Comparison of ENCODE assay signal across 24 cellular contexts in genomic region chr3:56005196-56005805, GRCh38.
DNase-seq lines count a peak whose midpoint lies in the region; FAIRE-seq and TF ChIP-seq lines count a peak whose summit lies in the region.
"Had no signal": no experiment of that assay in that cellular context is flagged by ENCODE, and none has a peak within 500 bp of the region (broad histone marks: within the 10 kb centered on the region; RNA-seq: fewer than 3 reads in every experiment).

No MANE protein-coding gene starts in this region.

- H2AFZ ChIP-seq in astrocyte (ENCODE audit: low read depth, low read length), result no peak overlapping the region
- H2AFZ ChIP-seq in keratinocyte (ENCODE audit: control insufficient read depth, low read length), result no peak overlapping the region
- H2AFZ ChIP-seq in osteoblast (ENCODE audit: low read length), result no peak overlapping the region
- H2AFZ ChIP-seq: GM23248 had no signal

- H3K4me2 ChIP-seq in astrocyte (ENCODE audit: low read length), result peak overlapping the region; percentile 2
- peak overlapping the region; percentile 14 for H3K4me2 ChIP-seq in keratinocyte (ENCODE audit: control insufficient read depth, extremely low read depth, insufficient read depth, low read depth, low read length)
- H3K4me2 ChIP-seq in osteoblast (ENCODE audit: insufficient read depth, low read length), result no peak overlapping the region

- H3K27me3 ChIP-seq in astrocyte (ENCODE audit: insufficient read depth, low read length) (no peaks in the 10 kb centered on the region), keratinocyte (ENCODE audit: control insufficient read depth, extremely low read depth, insufficient read depth, low read length) (no peaks in the 10 kb centered on the region), osteoblast (ENCODE audit: insufficient read depth, low read length) (no peaks in the 10 kb centered on the region), ovary (no peaks in the 10 kb centered on the region)
- H3K27me3 ChIP-seq: SJSA1, transverse colon had no signal

- H3K4me1 ChIP-seq in astrocyte (ENCODE audit: insufficient read depth, low read length) (no peaks in the 10 kb centered on the region), keratinocyte (ENCODE audit: control insufficient read depth, extremely low read depth, insufficient read depth, low read length) (no peaks in the 10 kb centered on the region), osteoblast (ENCODE audit: insufficient read depth, low read length) (no peaks in the 10 kb centered on the region), ovary (ENCODE audit: insufficient read depth) (peaks cover 6% of the 10 kb centered on the region)
- H3K4me1 ChIP-seq: SJSA1, transverse colon had no signal

- H3K27ac Mint-ChIP-seq in astrocyte (ENCODE audit: unreplicated experiment), result no peak overlapping the region
- H3K27ac Mint-ChIP-seq: CD4-positive, alpha-beta T cell; natural killer cell treated with Interleukin-12 subunit alpha and Interleukin-12 subunit beta and Interleukin-15 and Interleukin-18, amount 100 ng/mL, for 72 hours; stimulated activated naive CD8-positive, alpha-beta T cell treated with anti-CD3 and anti-CD28 coated beads, Interleukin-15, Interleukin-2, amounts not matched to agents 100 ng/mL and 50 ng/mL, for 24 hours had no signal

- no peak for TF ChIP-seq POLR2A in ovary (IDR thresholded peaks at IDR 0.05)

- 84 to 90% (median 88%) methylated on average over 6 of the region's 6 CpGs for WGBS in ovary, 3 donors

- dilution Hi-C loops in keratinocyte (cut with MboI; ENCODE audit: extremely low pct_ligation_motif_present, low sequenced_read_pairs), result no loop called here

- TF ChIP-seq CTCF in astrocyte (IDR thresholded peaks at IDR 0.05; ENCODE audit: insufficient read depth, low read depth, low read length), result no peak
- no peak for TF ChIP-seq CTCF in keratinocyte (optimal IDR thresholded peaks at IDR 0.05 in 1 of 3, IDR thresholded peaks at IDR 0.05 in 1 of 3, conservative IDR thresholded peaks at IDR 0.05 in 1 of 3; ENCODE audit: extremely low read depth in 1 of 3, insufficient read depth in 2 of 3, low read length in 3 of 3)
- no peak for TF ChIP-seq CTCF in osteoblast (IDR thresholded peaks at IDR 0.05; ENCODE audit: extremely low read depth, low read depth, low read length)
- no peak for TF ChIP-seq CTCF in ovary (IDR thresholded peaks at IDR 0.05)

- no peaks in the 10 kb centered on the region for H3K9me1 ChIP-seq in keratinocyte (ENCODE audit: control insufficient read depth, extremely low read depth, insufficient read depth, low read length)

- H3K4me1 Mint-ChIP-seq in astrocyte (ENCODE audit: low read depth, unreplicated experiment), result peaks cover 27% of the 10 kb centered on the region

- H4K20me1 ChIP-seq in astrocyte (ENCODE audit: insufficient read depth, low read length), result no peaks in the 10 kb centered on the region
- no peaks in the 10 kb centered on the region for H4K20me1 ChIP-seq in keratinocyte (ENCODE audit: control insufficient read depth, extremely low read depth, insufficient read depth, low read length)
- no peaks in the 10 kb centered on the region for H4K20me1 ChIP-seq in osteoblast (ENCODE audit: insufficient read depth, low read length)

- peak; percentile 25 for DNase-seq in ELR (ENCODE audit: low read depth)
- peak; percentile 70 for DNase-seq in M059J (ENCODE audit: low read depth)
- peak; percentile 69 for DNase-seq in astrocyte (ENCODE audit: low read depth)
- no peak for DNase-seq in keratinocyte (ENCODE audit: low read depth, low spot score)
- no peak for DNase-seq in NCI-H748 treated with DMSO at 0.1 percent for 48 hours (lab: John Stamatoyannopoulos, UW)
- no peak for DNase-seq in osteoblast (ENCODE audit: insufficient read length, low spot score, missing footprints)
- no peak for DNase-seq in ovary
- DNase-seq in activated CD8-positive, alpha-beta memory T cell treated with anti-CD3 and anti-CD28 coated beads, Interleukin-2, amount 50 U/mL, for 48 hours, result no peak
- DNase-seq: activated CD4-positive, alpha-beta T cell treated with anti-CD3 and anti-CD28 coated beads, Interleukin-2, amount 50 U/mL, for 4 hours; activated gamma-delta T cell; caudate nucleus; CD4-positive, alpha-beta T cell; erythroblast; GM23248; KBM-7; left colon; NCI-H2171; NCI-H526; stimulated activated CD4-positive, alpha-beta T cell treated with anti-CD3 and anti-CD28 coated beads, Interleukin-2, amount 100 ng/mL, for 24 hours; transverse colon; WERI-Rb-1 had no signal

- H3K4me3 ChIP-seq in astrocyte (ENCODE audit: insufficient read depth, low read depth, low read length) (no peak overlapping the region), keratinocyte (ENCODE audit: control insufficient read depth in 2 of 3, extremely low read depth in 1 of 3, insufficient read depth in 2 of 3, low read depth in 1 of 3, low read length in 3 of 3) (no peak overlapping the region), osteoblast (ENCODE audit: insufficient read depth, low read length) (no peak overlapping the region), ovary (no peak overlapping the region)
- H3K4me3 ChIP-seq: GM23248, SJSA1, transverse colon had no signal

- no peak overlapping the region for H3K4me3 Mint-ChIP-seq in astrocyte (ENCODE audit: unreplicated experiment)
- H3K4me3 Mint-ChIP-seq: CD4-positive, alpha-beta T cell; natural killer cell treated with Interleukin-12 subunit alpha and Interleukin-12 subunit beta and Interleukin-15 and Interleukin-18, amount 100 ng/mL, for 72 hours; stimulated activated naive CD8-positive, alpha-beta T cell treated with anti-CD3 and anti-CD28 coated beads, Interleukin-15, Interleukin-2, amounts not matched to agents 100 ng/mL and 50 ng/mL, for 24 hours had no signal

- H3K36me3 ChIP-seq in astrocyte (ENCODE audit: insufficient read depth, low read length), result no peaks in the 10 kb centered on the region
- no peaks in the 10 kb centered on the region for H3K36me3 ChIP-seq in keratinocyte (ENCODE audit: control insufficient read depth in 2 of 2, extremely low read depth in 1 of 2, insufficient read depth in 2 of 2, low read length in 2 of 2)
- no peaks in the 10 kb centered on the region for H3K36me3 ChIP-seq in osteoblast (ENCODE audit: insufficient read depth, low read length)
- H3K36me3 ChIP-seq in ovary, result no peaks in the 10 kb centered on the region
- H3K36me3 ChIP-seq: SJSA1, transverse colon, WERI-Rb-1 had no signal

- no peak overlapping the region for H3K27ac ChIP-seq in astrocyte (ENCODE audit: low read depth, low read length)
- H3K27ac ChIP-seq in keratinocyte (ENCODE audit: control insufficient read depth, insufficient read depth, low read length), result no peak overlapping the region
- H3K27ac ChIP-seq in osteoblast (ENCODE audit: low read depth, low read length), result no peak overlapping the region
- no peak overlapping the region for H3K27ac ChIP-seq in ovary
- H3K27ac ChIP-seq: GM23248, SJSA1, transverse colon, WERI-Rb-1 had no signal

- TF ChIP-seq EP300 in ovary (IDR thresholded peaks at IDR 0.05), result no peak

- H3K9me3 ChIP-seq in astrocyte (ENCODE audit: insufficient read depth, low read depth, low read length) (no peaks in the 10 kb centered on the region), keratinocyte (ENCODE audit: control insufficient read depth, low read depth, low read length) (no peaks in the 10 kb centered on the region), osteoblast (ENCODE audit: low read depth, low read length) (no peaks in the 10 kb centered on the region), ovary (no peaks in the 10 kb centered on the region)
- H3K9me3 ChIP-seq: SJSA1, transverse colon had no signal

- intact Hi-C loops in ovary (cut with DNase I), result no loop called here

- FAIRE-seq in astrocyte (lab: Jason Lieb, UNC), result no peak
- FAIRE-seq in keratinocyte (lab: Jason Lieb, UNC), result peak; percentile 76

- H3K36me3 Mint-ChIP-seq in astrocyte (ENCODE audit: low read depth, unreplicated experiment), result no peaks in the 10 kb centered on the region
- H3K36me3 Mint-ChIP-seq: natural killer cell treated with Interleukin-12 subunit alpha and Interleukin-12 subunit beta and Interleukin-15 and Interleukin-18, amount 100 ng/mL, for 72 hours had no signal

- H3K9ac ChIP-seq in astrocyte (ENCODE audit: low read length) (no peak overlapping the region), keratinocyte (ENCODE audit: control insufficient read depth, extremely low read depth, insufficient read depth, low read length) (no peak overlapping the region)
- H3K9ac ChIP-seq: GM23248 had no signal

- no peaks in the 10 kb centered on the region for H3K9me3 Mint-ChIP-seq in astrocyte (ENCODE audit: unreplicated experiment)
- H3K9me3 Mint-ChIP-seq: CD4-positive, alpha-beta T cell had no signal

- H3K79me2 ChIP-seq in astrocyte (ENCODE audit: insufficient read depth, low read length) (no peaks in the 10 kb centered on the region), keratinocyte (ENCODE audit: control insufficient read depth, insufficient read depth, low read length) (no peaks in the 10 kb centered on the region), osteoblast (ENCODE audit: insufficient read depth, low read length) (no peaks in the 10 kb centered on the region)

- H3K27me3 Mint-ChIP-seq in astrocyte (ENCODE audit: low read depth, unreplicated experiment), result no peaks in the 10 kb centered on the region
- H3K27me3 Mint-ChIP-seq: CD4-positive, alpha-beta T cell; natural killer cell treated with Interleukin-12 subunit alpha and Interleukin-12 subunit beta and Interleukin-15 and Interleukin-18, amount 100 ng/mL, for 72 hours; stimulated activated naive CD8-positive, alpha-beta T cell treated with anti-CD3 and anti-CD28 coated beads, Interleukin-15, Interleukin-2, amounts not matched to agents 100 ng/mL and 50 ng/mL, for 24 hours had no signal

Comparison
In these comparisons a context has a peak if more than half of its experiments do, and no peak if none do; other contexts are left out.
1. DNase-seq: peak in ELR (single experiment), M059J (single experiment) and astrocyte (single experiment); none in keratinocyte (single experiment), NCI-H748 treated with DMSO at 0.1 percent for 48 hours (single experiment), osteoblast (single experiment), ovary (0 of 5) and activated CD8-positive, alpha-beta memory T cell treated with anti-CD3 and anti-CD28 coated beads, Interleukin-2, amount 50 U/mL, for 48 hours (single experiment).